In the genomic region with DNA sequence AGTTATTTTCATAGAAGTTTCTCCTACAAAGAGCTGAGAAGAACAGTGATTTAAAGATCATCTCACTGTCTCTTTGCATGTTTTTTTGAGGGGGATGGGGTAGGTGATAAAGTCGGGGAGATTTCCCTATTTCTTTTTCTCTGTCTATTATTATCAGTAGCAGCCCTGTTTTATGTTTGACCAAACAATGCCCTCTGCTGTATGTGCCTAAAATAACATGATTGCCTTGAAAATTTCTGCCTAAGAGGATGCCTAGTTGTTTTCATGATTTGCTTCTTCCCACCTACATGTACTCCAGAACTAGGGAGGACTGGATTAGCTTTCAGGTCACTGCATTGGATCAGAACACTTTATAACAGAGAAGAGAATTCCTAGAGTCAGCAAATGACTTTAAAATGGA, we compare ENCODE assay signal across 11 cellular contexts.
DNase-seq lines count a peak whose midpoint lies in the region; ATAC-seq, FAIRE-seq and TF ChIP-seq lines count a peak whose summit lies in the region.
"Had no signal": no experiment of that assay in that cellular context is flagged by ENCODE, and none has a peak within 500 bp of the region (broad histone marks: within the 10 kb centered on the region; RNA-seq: fewer than 3 reads in every experiment).

No MANE protein-coding gene starts in this region.

- DNase-seq in GM18507 (ENCODE audit: extremely low spot score, insufficient read length, low read depth) (no peak), NCI-H146 (lab: John Stamatoyannopoulos, UW) (peak; percentile 10), cerebellar cortex (ENCODE audit: low spot score) (peak; percentile 4), osteocyte (ENCODE audit: extremely low spot score, unreplicated experiment) (no peak), cerebellum (ENCODE audit: low spot score) (no peak), coronary artery (ENCODE audit: low spot score) (no peak), left cardiac atrium (no peak)
- DNase-seq: NCI-H1930; right cardiac atrium; stimulated activated naive CD8-positive, alpha-beta T cell treated with anti-CD3 and anti-CD28 coated beads, Interleukin-15, Interleukin-2, amounts not matched to agents 100 U/mL and 50 U/mL, for 24 hours had no signal

- ATAC-seq in GM21576 (IDR thresholded peaks at IDR 0.05; ENCODE audit: unreplicated experiment), result no peak
- no peak for ATAC-seq in left cardiac atrium
- ATAC-seq: right cardiac atrium; stimulated activated naive CD8-positive, alpha-beta T cell treated with anti-CD3 and anti-CD28 coated beads, Interleukin-15, Interleukin-2, amounts not matched to agents 100 U/mL and 50 U/mL, for 24 hours had no signal

- H3K27ac Mint-ChIP-seq in osteocyte (ENCODE audit: unreplicated experiment), result no peak overlapping the region

- no peaks in the 10 kb centered on the region for H3K36me3 Mint-ChIP-seq in osteocyte (ENCODE audit: unreplicated experiment)

- no peak overlapping the region for H3K4me3 Mint-ChIP-seq in osteocyte (ENCODE audit: unreplicated experiment)

- peaks cover 2% of the 10 kb centered on the region for H3K9me3 Mint-ChIP-seq in osteocyte (ENCODE audit: unreplicated experiment)

- peak; percentile 12 for TF ChIP-seq CTCF in osteocyte (IDR thresholded peaks at IDR 0.05)
- TF ChIP-seq CTCF in coronary artery (IDR thresholded peaks at IDR 0.05), result no peak

- H3K4me3 ChIP-seq in coronary artery, result no peak overlapping the region

- no peaks in the 10 kb centered on the region for H3K4me1 Mint-ChIP-seq in osteocyte (ENCODE audit: unreplicated experiment)

- intact Hi-C loops in left cardiac atrium (cut with DNase I), result no loop called here

- H3K27ac ChIP-seq in coronary artery, result no peak overlapping the region

- peak; percentile 38 for FAIRE-seq in GM18507 (lab: Jason Lieb, UNC)

- no peaks in the 10 kb centered on the region for H3K27me3 Mint-ChIP-seq in osteocyte (ENCODE audit: unreplicated experiment)

Comparison
In these comparisons a context has a peak if more than half of its experiments do, and no peak if none do; other contexts are left out.
1. DNase-seq: peak in NCI-H146 (single experiment) and cerebellar cortex (single experiment); none in GM18507 (single experiment), osteocyte (single experiment), cerebellum (single experiment), coronary artery (single experiment) and left cardiac atrium (single experiment).